10 cellular contexts compared by ENCODE assay signal in the genomic region with DNA sequence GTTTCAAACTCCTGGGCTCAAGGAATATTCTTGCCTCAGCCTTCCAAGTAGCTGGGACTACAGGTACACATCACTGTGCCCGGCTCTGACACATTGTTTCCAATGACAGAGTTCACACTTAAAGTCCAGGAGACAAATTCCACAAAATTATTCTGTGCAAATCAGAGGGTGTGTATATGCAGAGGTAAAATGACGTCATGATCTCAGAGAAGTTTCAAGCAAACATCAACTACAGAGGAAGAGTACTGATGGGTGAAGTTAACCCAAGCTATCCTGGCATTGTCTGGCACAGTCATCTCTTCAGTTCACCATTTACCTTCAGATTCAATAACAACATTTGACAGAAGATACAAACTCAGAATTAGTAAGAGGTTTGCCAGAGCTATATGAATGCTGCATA.
"Had no signal": no experiment of that assay in that cellular context is flagged by ENCODE, and none has a peak within 500 bp of the region (broad histone marks: within the 10 kb centered on the region; RNA-seq: fewer than 3 reads in every experiment).

No MANE protein-coding gene starts in this region.

- H3K4me2 ChIP-seq: GM23338, KMS-11 had no signal

- DNase-seq: H9, HCEC 1CT, HFFc6, IMR-90, KBM-7 had no signal

- H3K27ac ChIP-seq: HL-60, KMS-11 had no signal

- FAIRE-seq: H1, H54 had no signal

- ATAC-seq: GM23338 had no signal

- H2AFZ ChIP-seq: GM23338 had no signal

- H3K4me3 ChIP-seq: GM23338 had no signal

- H3K9ac ChIP-seq: KMS-11 had no signal
